In the genomic region with DNA sequence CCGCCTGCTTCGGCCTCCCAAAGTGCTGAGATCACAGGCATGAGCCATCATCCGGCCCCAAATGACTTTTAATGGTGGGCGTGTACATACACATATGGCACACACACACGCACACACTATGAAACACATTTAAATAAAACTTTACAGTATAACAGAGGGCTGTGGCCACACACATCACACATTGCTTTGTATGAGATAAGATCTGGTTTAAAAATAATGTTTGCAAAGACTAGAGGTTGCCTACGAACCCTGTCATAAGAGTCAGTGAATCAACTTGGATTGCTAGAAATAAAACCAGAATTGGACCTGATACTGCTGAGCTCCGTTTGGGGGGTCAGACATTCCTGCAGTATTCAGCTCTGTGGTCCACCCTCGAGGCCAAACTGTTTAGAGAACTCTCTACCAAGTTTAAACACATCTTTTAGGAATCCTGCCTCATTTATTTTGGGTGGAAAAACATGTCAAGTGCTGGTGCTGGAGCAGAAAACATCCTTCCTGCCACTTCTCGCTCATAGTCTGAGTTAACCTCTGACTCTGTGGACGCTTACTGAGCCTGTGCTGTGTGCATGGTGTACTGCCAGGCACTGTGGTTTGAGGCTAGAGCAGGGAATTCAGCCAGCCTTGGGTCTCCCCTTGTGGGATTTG, we compare ENCODE assay signal across 14 cellular contexts. TPM values are rescaled to one million over a fixed set of nuclear protein-coding genes. Genes with fewer than 3 reads are reported as not detected.
DNase-seq lines count a peak whose midpoint lies in the region; ATAC-seq, FAIRE-seq and TF ChIP-seq lines count a peak whose summit lies in the region.
"Had no signal": no experiment of that assay in that cellular context is flagged by ENCODE, and none has a peak within 500 bp of the region (broad histone marks: within the 10 kb centered on the region; RNA-seq: fewer than 3 reads in every experiment).

No MANE protein-coding gene starts in this region.

- H3K27me3 ChIP-seq in liver (ENCODE audit: control insufficient read depth in 4 of 4, insufficient read depth in 4 of 4, low read length in 3 of 4) (peaks cover 0 to 1% (median 0%) of the 10 kb centered on the region in 4 donors), HepG2 (ENCODE audit: control insufficient read depth in 1 of 2, insufficient read depth in 2 of 2, low read length in 2 of 2) (peaks cover 3 to 55% of the 10 kb centered on the region in 2 experiments), esophagus muscularis mucosa (no peaks in the 10 kb centered on the region)

- H4K20me1 ChIP-seq in HepG2 (ENCODE audit: insufficient read depth, low read length), result no peaks in the 10 kb centered on the region

- H3K9me3 ChIP-seq in liver (ENCODE audit: control insufficient read depth in 4 of 4, low read length in 3 of 4) (no peaks in the 10 kb centered on the region), HepG2 (ENCODE audit: low read length) (no peaks in the 10 kb centered on the region), esophagus muscularis mucosa (no peaks in the 10 kb centered on the region)

- no peak for DNase-seq in HepG2 (ENCODE audit: low spot score)
- no peak for DNase-seq in esophagus muscularis mucosa (ENCODE audit: extremely low spot score)
- no peak for DNase-seq in HuH-7 (ENCODE audit: low spot score)
- DNase-seq: ACHN; cortex of kidney; naive thymus-derived CD8-positive, alpha-beta T cell; NCI-H82; SW 1271 had no signal

- H3K27me3 Mint-ChIP-seq in nephron (ENCODE audit: low read depth), result peaks cover 39% of the 10 kb centered on the region

- intact Hi-C loops in HepG2 (cut with micrococcal nuclease; ENCODE audit: unreplicated experiment), result no loop called here
- intact Hi-C loops in esophagus muscularis mucosa (cut with DNase I), result no loop called here

- TF ChIP-seq EP300 in HepG2 (IDR thresholded peaks at IDR 0.05; ENCODE audit: low read depth in 2 of 2, low read length in 2 of 2) (no peak), HepG2 (CRISPR knock-in tag; IDR thresholded peaks at IDR 0.05; ENCODE audit: borderline replicate concordance) (no peak), esophagus muscularis mucosa (IDR thresholded peaks at IDR 0.05) (no peak)

- H3K4me1 ChIP-seq in liver (ENCODE audit: control insufficient read depth in 4 of 4, insufficient read depth in 4 of 4, low read length in 3 of 4) (peaks cover 0 to 5% (median 0%) of the 10 kb centered on the region in 4 donors), HepG2 (ENCODE audit: insufficient read depth, low read length) (no peaks in the 10 kb centered on the region), esophagus muscularis mucosa (peaks cover 75 to 93% (median 84%) of the 10 kb centered on the region in 4 donors)

- no peaks in the 10 kb centered on the region for H3K9me3 Mint-ChIP-seq in nephron
- H3K9me3 Mint-ChIP-seq: activated CD4-positive, alpha-beta memory T cell treated with anti-CD3 and anti-CD28 coated beads for 36 hours had no signal

- H3K27ac Mint-ChIP-seq in nephron, result peak overlapping the region in 2 of 3 experiments; percentile 46 to 85
- H3K27ac Mint-ChIP-seq: activated CD4-positive, alpha-beta memory T cell treated with anti-CD3 and anti-CD28 coated beads for 36 hours had no signal

- no peak overlapping the region for H2AFZ ChIP-seq in HepG2 (ENCODE audit: low read length)

- ATAC-seq in HepG2 (no peak), HG02840 (IDR thresholded peaks at IDR 0.05; ENCODE audit: low FRiP score, unreplicated experiment) (no peak), HG03457 (IDR thresholded peaks at IDR 0.05; ENCODE audit: unreplicated experiment) (no peak), HG03442 (IDR thresholded peaks at IDR 0.05; ENCODE audit: unreplicated experiment) (no peak)

- H3K27ac ChIP-seq in liver (ENCODE audit: low read depth in 1 of 2, low read length in 2 of 2) (peak overlapping the region; percentile 6 to 44), HepG2 (ENCODE audit: extremely low read length, insufficient read depth, low read length) (no peak overlapping the region), esophagus muscularis mucosa (replicated peaks in 1 of 4) (peak overlapping the region; percentile 77 to 91 (median 84))

- POLR2A ChIA-PET in HepG2 (lab: Yijun Ruan, JAX), result no interaction called here

- H3K4me3 ChIP-seq in liver (ENCODE audit: low read depth in 1 of 3, low read length in 3 of 3), result no peak overlapping the region
- no peak overlapping the region for H3K4me3 ChIP-seq in HepG2 (replicated peaks in 1 of 3; ENCODE audit: insufficient read depth in 1 of 3, low read depth in 2 of 3, low read length in 3 of 3)
- no peak overlapping the region for H3K4me3 ChIP-seq in esophagus muscularis mucosa

- in situ Hi-C loops in HepG2 (cut with HindIII; ENCODE audit: extremely low pct_ligation_motif_present, low pct_unique_long_range_greater_than_20kb), result no loop called here

- H3K79me2 ChIP-seq in HepG2 (ENCODE audit: insufficient read depth, low read length), result no peaks in the 10 kb centered on the region

- no peak overlapping the region for H3K4me2 ChIP-seq in HepG2 (ENCODE audit: low read depth, low read length)

- no peak for FAIRE-seq in HepG2 (lab: Jason Lieb, UNC)

- no TSS peak for BruUV-seq in HepG2 (replicated peaks; lab: Mats Ljungman, UMichigan)

- CTCF ChIA-PET in HepG2 (lab: Yijun Ruan, JAX; ENCODE audit: low intra/inter-chr PET ratio, low total read pairs), result no interaction called here

- H3K9ac ChIP-seq in liver (ENCODE audit: low read depth in 1 of 2, low read length in 2 of 2) (no peak overlapping the region), HepG2 (ENCODE audit: insufficient read depth, low read depth, low read length) (no peak overlapping the region)

- WGBS in liver, result 67% methylated on average over 10 of the region's 10 CpGs
- WGBS in HepG2 (ENCODE audit: low lambda C conversion rate), result 30% methylated on average over 10 of the region's 10 CpGs
- WGBS in esophagus muscularis mucosa, result 35% methylated on average over 10 of the region's 10 CpGs

- TF ChIP-seq CTCF in liver (IDR thresholded peaks at IDR 0.05; ENCODE audit: low read depth, low read length, missing input control) (no peak), HepG2 (CRISPR knock-in tag; IDR thresholded peaks at IDR 0.05) (no peak), esophagus muscularis mucosa (IDR thresholded peaks at IDR 0.05) (no peak), nephron (IDR thresholded peaks at IDR 0.05; ENCODE audit: unreplicated experiment in 3 of 3) (no peak)

- H3K36me3 ChIP-seq in liver (ENCODE audit: control insufficient read depth in 4 of 4, insufficient read depth in 3 of 4, low read depth in 1 of 4, low read length in 3 of 4), result no peaks in the 10 kb centered on the region
- H3K36me3 ChIP-seq in HepG2 (replicated peaks in 1 of 2; ENCODE audit: control insufficient read depth in 1 of 2, insufficient read depth in 2 of 2, low read length in 2 of 2), result no peaks in the 10 kb centered on the region
- H3K36me3 ChIP-seq in esophagus muscularis mucosa, result no peaks in the 10 kb centered on the region

- H3K4me1 Mint-ChIP-seq in nephron, result peaks cover 63% of the 10 kb centered on the region

- TF ChIP-seq RAD21 in liver (IDR thresholded peaks at IDR 0.05), result no peak
- no peak for TF ChIP-seq RAD21 in HepG2 (CRISPR knock-in tag; IDR thresholded peaks at IDR 0.05)

- no peaks in the 10 kb centered on the region for H3K36me3 Mint-ChIP-seq in nephron (ENCODE audit: low read depth)
- H3K36me3 Mint-ChIP-seq: activated CD4-positive, alpha-beta memory T cell treated with anti-CD3 and anti-CD28 coated beads for 36 hours; naive thymus-derived CD8-positive, alpha-beta T cell had no signal

- no peak overlapping the region for H3K4me3 Mint-ChIP-seq in nephron
- H3K4me3 Mint-ChIP-seq: activated CD4-positive, alpha-beta memory T cell treated with anti-CD3 and anti-CD28 coated beads for 36 hours had no signal

- no peak for TF ChIP-seq POLR2A in HepG2 (IDR thresholded peaks at IDR 0.05; ENCODE audit: insufficient read depth in 1 of 2, low read depth in 2 of 2, low read length in 2 of 2)
- no peak for TF ChIP-seq POLR2A in esophagus muscularis mucosa (IDR thresholded peaks at IDR 0.05; ENCODE audit: low read depth)

TF ChIP-seq in liver, 16 proteins besides CTCF, POLR2A, EP300 and RAD21 (continues in another document):
- no peak for TF ChIP-seq FOXA2 (IDR thresholded peaks at IDR 0.05)
- TF ChIP-seq, protein P1, sequence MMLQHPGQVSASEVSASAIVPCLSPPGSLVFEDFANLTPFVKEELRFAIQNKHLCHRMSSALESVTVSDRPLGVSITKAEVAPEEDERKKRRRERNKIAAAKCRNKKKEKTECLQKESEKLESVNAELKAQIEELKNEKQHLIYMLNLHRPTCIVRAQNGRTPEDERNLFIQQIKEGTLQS (IDR thresholded peaks at IDR 0.05), result no peak

TF ChIP-seq in HepG2, 621 proteins besides CTCF, POLR2A, EP300 and RAD21 (continues in another document):
- TF ChIP-seq ZNF720 (CRISPR knock-in tag; IDR thresholded peaks at IDR 0.05) (no peak), KDM4B (CRISPR knock-in tag; IDR thresholded peaks at IDR 0.05) (no peak), MTA1 (CRISPR knock-in tag; IDR thresholded peaks at IDR 0.05; ENCODE audit: borderline replicate concordance) (no peak), ZNF136 (CRISPR knock-in tag; IDR thresholded peaks at IDR 0.05; ENCODE audit: low read depth) (no peak)

RNA-seq across cellular contexts. Expression of a gene that starts 47.8 kb away (rescaled TPM):
- total RNA-seq in liver (10 to 100 TPM in 1 of 2 donors, 1 to 10 TPM in 1; 5.1 to 14.6 TPM), HepG2 (2016; rRNA removed; fragmentation: Illumina TruSeq; extraction: Trizol) (1.3 and 1.7 TPM in 2 replicates), esophagus muscularis mucosa (100 to 1,000 TPM in 3 of 4 donors, 10 to 100 TPM in 1; 92.3 to 131 (median 119) TPM)
- polyA plus RNA-seq in liver (1 to 10 TPM; 2.7 to 4.1 TPM), HepG2 (2011; rRNA removed) (0.25 and 0.59 TPM in 2 replicates)
- total RNA-seq in HepG2 (2016; cell fraction: cytosol; rRNA removed; fragmentation: Illumina TruSeq; extraction: Trizol; ENCODE audit: low read depth), result 2.3 and 2.6 TPM in 2 replicates
- 1.7 TPM in 2 replicates for total RNA-seq in HepG2 (2016; cell fraction: insoluble cytoplasmic fraction; rRNA removed; fragmentation: Illumina TruSeq; extraction: Trizol)
- 1.5 and 1.9 TPM in 2 replicates for total RNA-seq in HepG2 (2016; cell fraction: membrane; rRNA removed; fragmentation: Illumina TruSeq; extraction: Trizol)
- 1.7 and 2.5 TPM in 2 replicates for total RNA-seq in HepG2 (2016; cell fraction: nucleus; rRNA removed; fragmentation: Illumina TruSeq; extraction: Trizol)
- polyA plus RNA-seq in HepG2 (2011; cell fraction: cytosol; rRNA removed), result 0.18 and 0.24 TPM in 2 replicates
- 0.43 and 0.68 TPM in 2 replicates for polyA plus RNA-seq in HepG2 (2011; cell fraction: nucleus; rRNA removed)
- polyA plus RNA-seq in HepG2 (2012), result 0.44 and 0.72 TPM in 2 replicates
- 1.4 and 2.2 TPM in 2 replicates for polyA plus RNA-seq in HepG2 (2016; cell fraction: cytosol; fragmentation: Illumina TruSeq; extraction: Trizol; ENCODE audit: low read depth)
- 1.0 and 1.2 TPM in 2 replicates for polyA plus RNA-seq in HepG2 (2016; cell fraction: insoluble cytoplasmic fraction; fragmentation: Illumina TruSeq; extraction: Trizol; ENCODE audit: low read depth)
- 1.9 and 2.0 TPM in 2 replicates for polyA plus RNA-seq in HepG2 (2016; cell fraction: membrane; fragmentation: Illumina TruSeq; extraction: Trizol; ENCODE audit: low read depth)
- 1.3 and 1.7 TPM in 2 replicates for polyA plus RNA-seq in HepG2 (2016; cell fraction: nucleus; fragmentation: Illumina TruSeq; extraction: Trizol; ENCODE audit: insufficient read depth, low read depth)
- polyA minus RNA-seq in HepG2 (2011; rRNA and poly(A)+ RNA removed; ENCODE audit: low replicate concordance), result 1.0 and 40.3 TPM in 2 replicates
- polyA minus RNA-seq in HepG2 (2011; cell fraction: cytosol; rRNA and poly(A)+ RNA removed), result 0.44 and 0.49 TPM in 2 replicates
- 0.90 and 1.6 TPM in 2 replicates for polyA minus RNA-seq in HepG2 (2011; cell fraction: nucleus; rRNA and poly(A)+ RNA removed)
- total RNA-seq: naive thymus-derived CD8-positive, alpha-beta T cell had no signal
- polyA plus RNA-seq: naive thymus-derived CD8-positive, alpha-beta T cell had no signal

Comparison
In these comparisons a context has a peak if more than half of its experiments do, and no peak if none do; other contexts are left out.
1. RNA of a gene that starts 47.8 kb away (total RNA-seq): 92.3 to 131 TPM in esophagus muscularis mucosa; 5.1 to 14.6 TPM in liver and 1.3 to 2.6 TPM in HepG2; every median in the first group is over 4 times any median in the second.